In the genomic region with DNA sequence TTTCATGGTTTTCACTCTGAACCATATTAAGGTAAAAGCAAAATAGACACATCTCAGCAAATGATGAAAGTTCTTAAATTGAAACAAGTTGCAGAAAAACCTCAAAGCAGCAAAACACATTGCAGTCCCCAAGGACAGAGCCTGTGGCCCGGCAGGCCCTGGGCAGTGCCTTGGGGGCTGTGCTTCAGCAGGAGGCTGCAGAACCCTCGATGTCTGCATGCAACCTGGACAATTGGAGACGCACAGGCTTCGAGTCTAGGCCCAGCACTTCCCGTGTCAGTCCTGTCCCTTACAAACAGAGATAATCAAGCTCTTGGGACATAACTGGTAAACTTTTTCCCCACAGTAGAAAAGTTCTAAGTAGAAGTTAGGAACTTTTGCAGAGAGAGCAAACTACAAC, we compare ENCODE assay signal across 23 cellular contexts. TPM values are rescaled to one million over a fixed set of nuclear protein-coding genes. Genes with fewer than 3 reads are reported as not detected.
DNase-seq lines count a peak whose midpoint lies in the region; ATAC-seq and TF ChIP-seq lines count a peak whose summit lies in the region.
"Had no signal": no experiment of that assay in that cellular context is flagged by ENCODE, and none has a peak within 500 bp of the region (broad histone marks: within the 10 kb centered on the region; RNA-seq: fewer than 3 reads in every experiment).

No MANE protein-coding gene starts in this region.

- H3K4me1 ChIP-seq in heart left ventricle (peaks cover 0 to 67% (median 47%) of the 10 kb centered on the region in 12 donors), SJCRH30 (peaks cover 25% of the 10 kb centered on the region), right cardiac atrium (ENCODE audit: control insufficient read depth, insufficient read depth, low read length) (peaks cover 16% of the 10 kb centered on the region), upper lobe of right lung (peaks cover 39% of the 10 kb centered on the region)

- intact Hi-C loops in heart left ventricle (cut with DNase I): loop anchor here in 1 of 10 donors (2.0 kb wide), 1 partner anchor 18 kb away; no protein-coding TSS in a partner anchor
- intact Hi-C loops in left ventricle myocardium superior (cut with micrococcal nuclease): loop anchor here (10.0 kb wide), 1 partner anchor 62 kb away; a partner anchor contains a TSS
- intact Hi-C loops in right cardiac atrium (cut with DNase I): loop anchor here in 1 of 4 donors (10.0 kb wide), 1 partner anchor 62 kb away; a partner anchor contains a TSS
- intact Hi-C loops in upper lobe of right lung (cut with DNase I): no loop called here

- H3K27ac ChIP-seq in heart left ventricle: peak overlapping the region in 10 of 12 donors; percentile 42 to 99 (median 97)
- peak overlapping the region; percentile 63; the same call in 1 of the 2 replicates for H3K27ac ChIP-seq in SJCRH30
- H3K27ac ChIP-seq in right cardiac atrium (ENCODE audit: low read length): peak overlapping the region; percentile 12
- H3K27ac ChIP-seq in upper lobe of right lung: peak overlapping the region; percentile 55
- H3K27ac ChIP-seq: neutrophil, psoas muscle, stomach had no signal

- H3K36me3 ChIP-seq in heart left ventricle (peaks cover 0 to 44% (median 30%) of the 10 kb centered on the region in 9 donors), SJCRH30 (peaks cover 22% of the 10 kb centered on the region), upper lobe of right lung (peaks cover 23% of the 10 kb centered on the region), MG63 (peaks cover 17% of the 10 kb centered on the region)

- no peak for ATAC-seq in heart left ventricle
- no peak for ATAC-seq in left ventricle myocardium superior
- ATAC-seq in right cardiac atrium: no peak
- no peak for ATAC-seq in upper lobe of right lung
- ATAC-seq in HG03457 (IDR thresholded peaks at IDR 0.05; ENCODE audit: unreplicated experiment): no peak
- ATAC-seq: activated CD8-positive, alpha-beta T cell treated with anti-CD3 and anti-CD28 coated beads for 36 hours; activated T-cell treated with anti-CD3 and anti-CD28 coated beads, Interleukin-2, amount 50 U/mL, for 72 hours; HCT116 had no signal

- H3K9me3 ChIP-seq in heart left ventricle: no peaks in the 10 kb centered on the region
- no peaks in the 10 kb centered on the region for H3K9me3 ChIP-seq in SJCRH30 (replicated peaks)
- H3K9me3 ChIP-seq in right cardiac atrium (ENCODE audit: control insufficient read depth, low read length): no peaks in the 10 kb centered on the region
- H3K9me3 ChIP-seq in upper lobe of right lung: no peaks in the 10 kb centered on the region
- no peaks in the 10 kb centered on the region for H3K9me3 ChIP-seq in MG63
- H3K9me3 ChIP-seq: BE2C, neutrophil, psoas muscle, stomach, tibial nerve had no signal

- H3K4me3 ChIP-seq in heart left ventricle (no peak overlapping the region), SJCRH30 (no peak overlapping the region), right cardiac atrium (ENCODE audit: low read length) (no peak overlapping the region), upper lobe of right lung (no peak overlapping the region), MG63 (no peak overlapping the region)
- H3K4me3 ChIP-seq: K562, psoas muscle, stomach, tibial nerve had no signal

- TF ChIP-seq CTCF in heart left ventricle (IDR thresholded peaks at IDR 0.05) (no peak), upper lobe of right lung (IDR thresholded peaks at IDR 0.05) (no peak)

- WGBS in heart left ventricle, 4 donors: 53 to 65% (median 60%) methylated on average over 5 of the region's 5 CpGs
- 74% methylated on average over 5 of the region's 5 CpGs for WGBS in right cardiac atrium

- DNase-seq in heart left ventricle (no peak), left ventricle myocardium superior (no peak), SJCRH30 (no peak), right cardiac atrium (peak in 1 of 3 donors; percentile 19), upper lobe of right lung (no peak), MG63 (no peak)
- no peak for DNase-seq in stimulated activated CD4-positive, alpha-beta T cell treated with anti-CD3 and anti-CD28 coated beads, Interleukin-4, amount 100 ng/mL, for 1 hour
- DNase-seq: ACHN; activated CD8-positive, alpha-beta T cell treated with anti-CD3 and anti-CD28 coated beads for 36 hours; activated naive CD4-positive, alpha-beta T cell treated with Interleukin-2 at 50 U/mL for 16 hours; activated T-cell treated with anti-CD3 and anti-CD28 coated beads, Interleukin-2, amount 50 U/mL, for 72 hours; amygdala; BE2C; mesenchymal stem cell; NCI-H2029; NCI-H69; stomach had no signal

- H3K27me3 ChIP-seq in heart left ventricle: no peaks in the 10 kb centered on the region
- H3K27me3 ChIP-seq in SJCRH30: no peaks in the 10 kb centered on the region
- no peaks in the 10 kb centered on the region for H3K27me3 ChIP-seq in right cardiac atrium (ENCODE audit: control insufficient read depth, insufficient read depth)
- H3K27me3 ChIP-seq in upper lobe of right lung: no peaks in the 10 kb centered on the region
- no peaks in the 10 kb centered on the region for H3K27me3 ChIP-seq in MG63
- H3K27me3 ChIP-seq: BE2C, neutrophil, stomach, tibial nerve had no signal

- TF ChIP-seq POLR2A in heart left ventricle (IDR thresholded peaks at IDR 0.05): no peak

RNA-seq across cellular contexts. Expression of a gene that starts 9.2 kb away (rescaled TPM):
- total RNA-seq in heart left ventricle (100 to 1,000 TPM; 172 to 450 (median 233) TPM), left ventricle myocardium superior (205 TPM), right cardiac atrium (100 to 1,000 TPM; 154 to 219 (median 194) TPM), upper lobe of right lung (61.1 TPM)
- polyA plus RNA-seq in heart left ventricle (100 to 1,000 TPM; 144 to 227 TPM), right cardiac atrium (136 TPM)
- total RNA-seq in SJCRH30 (2014; rRNA removed; shearing (Covaris generic)): 39.1 and 42.3 TPM in 2 replicates
- total RNA-seq in MG63 (2014; rRNA removed; shearing (Covaris generic); ENCODE audit: low replicate concordance): 49.2 and 67.8 TPM in 2 replicates

Comparison
In these comparisons a context has a peak if more than half of its experiments do, and no peak if none do; other contexts are left out.
1. H3K27ac ChIP-seq: peak in every context shown above with its lines; median percentile 97 in heart left ventricle; 63 in SJCRH30; 55 in upper lobe of right lung; 12 in right cardiac atrium.